ENCODE assay signal across 12 cellular contexts in genomic region chr5:15834596-15835245, GRCh38.
A peak's percentile ranks its signal among the peaks of the same experiment; 100 is the strongest.
DNase-seq lines count a peak whose midpoint lies in the region; ATAC-seq and TF ChIP-seq lines count a peak whose summit lies in the region.
"Had no signal": no experiment of that assay in that cellular context is flagged by ENCODE, and none has a peak within 500 bp of the region (broad histone marks: within the 10 kb centered on the region; RNA-seq: fewer than 3 reads in every experiment).

No MANE protein-coding gene starts in this region.

- H3K27ac Mint-ChIP-seq in Calu3 (ENCODE audit: unreplicated experiment) = no peak overlapping the region
- H3K27ac Mint-ChIP-seq: activated CD8-positive, alpha-beta T cell treated with anti-CD3 and anti-CD28 coated beads for 36 hours had no signal

- no peaks in the 10 kb centered on the region for H3K36me3 Mint-ChIP-seq in Calu3 (ENCODE audit: insufficient read depth, unreplicated experiment)

- ATAC-seq in Panc1 = no peak
- ATAC-seq in GM18909 (IDR thresholded peaks at IDR 0.05; ENCODE audit: poor library complexity, unreplicated experiment) = no peak
- ATAC-seq: activated CD8-positive, alpha-beta T cell treated with anti-CD3 and anti-CD28 coated beads for 36 hours had no signal

- no peaks in the 10 kb centered on the region for H3K4me1 Mint-ChIP-seq in Calu3 (ENCODE audit: low read depth, unreplicated experiment)

- H3K4me2 ChIP-seq in skeletal muscle satellite cell (ENCODE audit: low read length) = peak overlapping the region; percentile 63

- H3K4me3 Mint-ChIP-seq in Calu3 (ENCODE audit: low read depth, unreplicated experiment) = no peak overlapping the region
- H3K4me3 Mint-ChIP-seq: activated CD8-positive, alpha-beta T cell treated with anti-CD3 and anti-CD28 coated beads for 36 hours had no signal

- peak overlapping the region; percentile 9 for H3K9ac ChIP-seq in skeletal muscle satellite cell (ENCODE audit: low read depth, low read length)

- no peak for TF ChIP-seq CTCF in Panc1 (IDR thresholded peaks at IDR 0.05)
- no peak for TF ChIP-seq CTCF in fibroblast of mammary gland (conservative IDR thresholded peaks at IDR 0.05; ENCODE audit: control insufficient read depth, insufficient read depth, low read depth, low read length)
- no peak for TF ChIP-seq CTCF in Calu3 (IDR thresholded peaks at IDR 0.05; ENCODE audit: unreplicated experiment)

- H3K27me3 Mint-ChIP-seq in Calu3 (ENCODE audit: unreplicated experiment) = no peaks in the 10 kb centered on the region
- H3K27me3 Mint-ChIP-seq: activated CD8-positive, alpha-beta T cell treated with anti-CD3 and anti-CD28 coated beads for 36 hours had no signal

- no TSS peak for BruUV-seq in Panc1 (replicated peaks; lab: Mats Ljungman, UMichigan)
- BruUV-seq in Calu3 (replicated peaks; lab: Mats Ljungman, UMichigan) = no TSS peak

- H3K4me1 ChIP-seq in Panc1 (ENCODE audit: control insufficient read depth, insufficient read depth, low read length) (no peaks in the 10 kb centered on the region), skeletal muscle satellite cell (ENCODE audit: control insufficient read depth, insufficient read depth, low read length) (peaks cover 23% of the 10 kb centered on the region)

- in situ Hi-C loops in Panc1 (cut with HindIII; ENCODE audit: low pct_unique_long_range_greater_than_20kb, low sequenced_read_pairs) = no loop called here

- no peak overlapping the region for H3K27ac ChIP-seq in Panc1 (ENCODE audit: low read length)

- DNase-seq in NCI-H1105 treated with DMSO at 0.1 percent for 48 hours (lab: John Stamatoyannopoulos, UW) (peak; percentile 15), NCI-H1105 (lab: John Stamatoyannopoulos, UW) (no peak), Panc1 (ENCODE audit: low read depth, low spot score) (peak; percentile 65), fibroblast of mammary gland (ENCODE audit: low read depth) (peak; percentile 88), NCI-H526 (lab: John Stamatoyannopoulos, UW) (no peak), Calu3 (no peak)
- DNase-seq: activated CD8-positive, alpha-beta T cell treated with anti-CD3 and anti-CD28 coated beads for 36 hours; amygdala; midbrain; small intestine had no signal

- no peaks in the 10 kb centered on the region for H3K9me3 ChIP-seq in Panc1 (ENCODE audit: control insufficient read depth, insufficient read depth, low read depth, low read length)
- H3K9me3 ChIP-seq in skeletal muscle satellite cell (replicated peaks; ENCODE audit: low read length) = no peaks in the 10 kb centered on the region

- CTCF ChIA-PET in Panc1 (lab: Charles Lee) = no interaction called here
- CTCF ChIA-PET in Calu3 (lab: Charles Lee) = no interaction called here

- POLR2A ChIA-PET in Panc1 (lab: Charles Lee) = no interaction called here

- intact Hi-C loops in Panc1 (cut with micrococcal nuclease; ENCODE audit: unreplicated experiment) = no loop called here
- intact Hi-C loops in Calu3 (cut with micrococcal nuclease; ENCODE audit: unreplicated experiment) = no loop called here

- H3K27me3 ChIP-seq in Panc1 (ENCODE audit: control insufficient read depth, insufficient read depth, low read length) = no peaks in the 10 kb centered on the region
- no peaks in the 10 kb centered on the region for H3K27me3 ChIP-seq in skeletal muscle satellite cell (ENCODE audit: control insufficient read depth, insufficient read depth, low read length)

- no peaks in the 10 kb centered on the region for H3K36me3 ChIP-seq in Panc1 (ENCODE audit: control insufficient read depth, insufficient read depth, low read length)
- no peaks in the 10 kb centered on the region for H3K36me3 ChIP-seq in skeletal muscle satellite cell (ENCODE audit: insufficient read depth, low read length)

- peaks cover 9% of the 10 kb centered on the region for H3K9me3 Mint-ChIP-seq in Calu3 (ENCODE audit: low read depth, unreplicated experiment)

- H3K4me3 ChIP-seq in Panc1 (ENCODE audit: low read depth in 2 of 2, low read length in 2 of 2) (no peak overlapping the region), fibroblast of mammary gland (ENCODE audit: control insufficient read depth, low read depth, low read length) (no peak overlapping the region), skeletal muscle satellite cell (ENCODE audit: low read length) (no peak overlapping the region)

Comparison
In these comparisons a context has a peak if more than half of its experiments do, and no peak if none do; other contexts are left out.
1. DNase-seq: peak in NCI-H1105 treated with DMSO at 0.1 percent for 48 hours (single experiment), Panc1 (single experiment) and fibroblast of mammary gland (single experiment); none in NCI-H1105 (single experiment), NCI-H526 (0 of 2) and Calu3 (single experiment).